Comparison of ENCODE assay signal across 1 cellular context in genomic region chr16:3022208-3022696, GRCh38.
TF ChIP-seq lines count a peak whose summit lies in the region.

No MANE protein-coding gene starts in this region.

TF ChIP-seq in GM12878, 131 proteins besides CTCF, POLR2A, EP300 and RAD21:
- TF ChIP-seq HDGF (IDR thresholded peaks at IDR 0.05) = no peak
- TF ChIP-seq ESRRA (IDR thresholded peaks at IDR 0.05; ENCODE audit: low read length) = no peak
- TF ChIP-seq CBX3 (IDR thresholded peaks at IDR 0.05; ENCODE audit: borderline replicate concordance, low read depth) = no peak
- TF ChIP-seq EED (IDR thresholded peaks at IDR 0.05; ENCODE audit: low read depth) = 0 out of 2 replicates have a peak, but pooled peaks have one; percentile 20
- no peak for TF ChIP-seq NKRF (conservative IDR thresholded peaks at IDR 0.05)
- peak; percentile 17 to 19; a peak in 1 of 4 replicates for TF ChIP-seq IKZF2 (IDR thresholded peaks at IDR 0.05)
- peak in 1 of 2 experiments; percentile 94; a peak in 2 of 3 replicates for TF ChIP-seq EGR1 (IDR thresholded peaks at IDR 0.05; ENCODE audit: borderline replicate concordance in 1 of 2, low read depth in 2 of 2, low read length in 2 of 2)
- TF ChIP-seq SMAD5 (IDR thresholded peaks at IDR 0.05; ENCODE audit: low read depth) = no peak
- no peak for TF ChIP-seq RUNX3 (IDR thresholded peaks at IDR 0.05; ENCODE audit: low read length)
- TF ChIP-seq MYB (IDR thresholded peaks at IDR 0.05; ENCODE audit: borderline replicate concordance, low read depth, low read length) = no peak
- no peak for TF ChIP-seq CBFB (IDR thresholded peaks at IDR 0.05; ENCODE audit: low read depth)
- TF ChIP-seq JUND (IDR thresholded peaks at IDR 0.05; ENCODE audit: low read depth, low read length) = peak; percentile 40; the same call in 1 of the 2 replicates
- no peak for TF ChIP-seq RAD51 (IDR thresholded peaks at IDR 0.05)
- TF ChIP-seq IKZF1 (conservative IDR thresholded peaks at IDR 0.05) = no peak
- TF ChIP-seq JUNB (IDR thresholded peaks at IDR 0.05) = peak; percentile 52; the same call in 1 of the 2 replicates
- TF ChIP-seq USF1 (IDR thresholded peaks at IDR 0.05; ENCODE audit: borderline replicate concordance, extremely low read length, insufficient read depth, low read depth, low read length) = no peak
- no peak for TF ChIP-seq RCOR1 (conservative IDR thresholded peaks at IDR 0.05; ENCODE audit: low read depth, low read length)
- TF ChIP-seq LARP7 (IDR thresholded peaks at IDR 0.05) = no peak
- TF ChIP-seq CHD4 (IDR thresholded peaks at IDR 0.05) = no peak
- TF ChIP-seq ZNF687 (IDR thresholded peaks at IDR 0.05) = no peak
- no peak for TF ChIP-seq ZSCAN29 (IDR thresholded peaks at IDR 0.05)
- no peak for TF ChIP-seq ZBED1 (IDR thresholded peaks at IDR 0.05; ENCODE audit: borderline replicate concordance)
- TF ChIP-seq HDAC6 (IDR thresholded peaks at IDR 0.05; ENCODE audit: unreplicated experiment) = no peak
- TF ChIP-seq BRCA1 (IDR thresholded peaks at IDR 0.05; ENCODE audit: low read depth, low read length) = no peak
- no peak for TF ChIP-seq BHLHE40 (IDR thresholded peaks at IDR 0.05; ENCODE audit: borderline replicate concordance in 1 of 2, low read depth in 2 of 2, low read length in 1 of 2)
- TF ChIP-seq SKIL (IDR thresholded peaks at IDR 0.05; ENCODE audit: low read depth, poor library complexity, severe bottlenecking) = no peak
- TF ChIP-seq SIN3A (IDR thresholded peaks at IDR 0.05; ENCODE audit: low read depth, low read length) = no peak
- no peak for TF ChIP-seq NFIC (IDR thresholded peaks at IDR 0.05; ENCODE audit: low read depth, low read length)
- TF ChIP-seq WRNIP1 (IDR thresholded peaks at IDR 0.05; ENCODE audit: borderline replicate concordance, low read depth, low read length) = no peak
- TF ChIP-seq CUX1 (IDR thresholded peaks at IDR 0.05; ENCODE audit: insufficient replicate concordance, low read depth, low read length) = no peak
- no peak for TF ChIP-seq PAX8 (IDR thresholded peaks at IDR 0.05)
- no peak for TF ChIP-seq FOXM1 (IDR thresholded peaks at IDR 0.05; ENCODE audit: low read depth, low read length)
- TF ChIP-seq BCL3 (IDR thresholded peaks at IDR 0.05; ENCODE audit: borderline replicate concordance, insufficient read depth, low read depth, low read length, poor library complexity, severe bottlenecking) = no peak
- TF ChIP-seq SIX5 (IDR thresholded peaks at IDR 0.05; ENCODE audit: low read depth, low read length, severe bottlenecking) = no peak
- TF ChIP-seq ZNF217 (IDR thresholded peaks at IDR 0.05) = no peak
- no peak for TF ChIP-seq REST (IDR thresholded peaks at IDR 0.05; ENCODE audit: low read depth, low read length)
- TF ChIP-seq ZNF622 (IDR thresholded peaks at IDR 0.05) = no peak
